Comparison of ENCODE assay signal across 4 cellular contexts in genomic region chr16:29833219-29833618, GRCh38. TPM values are rescaled to one million over a fixed set of nuclear protein-coding genes. Genes with fewer than 3 reads are reported as not detected.
DNase-seq lines count a peak whose midpoint lies in the region; ATAC-seq, FAIRE-seq and TF ChIP-seq lines count a peak whose summit lies in the region.
"Not testable (repeated sequence)": the region's sequence is repeated elsewhere in the genome, so short reads cannot be mapped to it uniquely, and the experiment has no call there.
"Had no signal": no experiment of that assay in that cellular context is flagged by ENCODE, and none has a peak within 500 bp of the region (broad histone marks: within the 10 kb centered on the region; RNA-seq: fewer than 3 reads in every experiment).

No MANE protein-coding gene starts in this region.

- H3K9me3 Mint-ChIP-seq in activated naive CD4-positive, alpha-beta T cell treated with anti-CD3 and anti-CD28 coated beads, Interleukin-2, amount 50 U/mL, for 72 hours, result not testable (repeated sequence)

- H3K4me1 ChIP-seq in K562 (replicated peaks in 1 of 2; ENCODE audit: control insufficient read depth in 2 of 2, insufficient read depth in 2 of 2, low read length in 2 of 2), result not testable (repeated sequence)

- not testable (repeated sequence) for DNase-seq in HEK293T (ENCODE audit: extremely low spot score); activated naive CD4-positive, alpha-beta T cell treated with anti-CD3 and anti-CD28 coated beads, Interleukin-2, amount 50 U/mL, for 72 hours (ENCODE audit: low spot score in 2 of 2); K562 (ENCODE audit: extremely low read depth in 1 of 4, low spot score in 3 of 4)

- not testable (repeated sequence) for TF ChIP-seq RAD21 in K562 (CRISPR knock-in tag; conservative IDR thresholded peaks at IDR 0.05 in 1 of 2, IDR thresholded peaks at IDR 0.05 in 1 of 2)

- H3K36me3 Mint-ChIP-seq in activated naive CD4-positive, alpha-beta T cell treated with anti-CD3 and anti-CD28 coated beads, Interleukin-2, amount 50 U/mL, for 72 hours, result peaks cover 4 to 47% of the 10 kb centered on the region in 2 donors

- TF ChIP-seq POLR2A in K562 (conservative IDR thresholded peaks at IDR 0.05), result not testable (repeated sequence)

- TF ChIP-seq CTCF in K562 (IDR thresholded peaks at IDR 0.05 in 2 of 3, conservative IDR thresholded peaks at IDR 0.05 in 1 of 3; ENCODE audit: insufficient read depth in 2 of 3, low read depth in 1 of 3, low read length in 3 of 3), result not testable (repeated sequence)

- H3K9ac ChIP-seq in K562 (ENCODE audit: insufficient read depth in 1 of 2, low read depth in 2 of 2, low read length in 2 of 2), result not testable (repeated sequence)

- BruUV-seq in K562 (replicated peaks; lab: Mats Ljungman, UMichigan), result not testable (repeated sequence)

- H3K4me2 ChIP-seq in K562 (ENCODE audit: insufficient read depth, low read length), result not testable (repeated sequence)

- H4K20me1 ChIP-seq in K562 (replicated peaks; ENCODE audit: control insufficient read depth, insufficient read depth, low read length), result not testable (repeated sequence)

- peaks cover 2 to 13% of the 10 kb centered on the region in 2 experiments; a peak in 3 of 5 replicates for H3K27me3 ChIP-seq in K562 (ENCODE audit: control insufficient read depth in 2 of 2, insufficient read depth in 2 of 2, low read length in 2 of 2)

- POLR2A ChIA-PET in HEK293T (lab: Yijun Ruan, JAX), result interaction anchor here (1.5 kb wide), 1 partner anchor 17 kb away, joined by 6 read pairs; the partner anchor contains the start of gene PAGR1
- POLR2A ChIA-PET in K562 (lab: Yijun Ruan, JAX), result interaction anchor here (0.7 kb wide), 2 partner anchors 9 to 41 kb away, joined by 3 read pairs; no protein-coding TSS in a partner anchor

- in situ Hi-C loops in K562 (cut with MboI), result not testable (repeated sequence)

- TF ChIP-seq EP300 in K562 (IDR thresholded peaks at IDR 0.05; ENCODE audit: low read length), result not testable (repeated sequence)

- not testable (repeated sequence) for H3K9me1 ChIP-seq in K562 (ENCODE audit: control insufficient read depth, insufficient read depth, low read length)

- not testable (repeated sequence) for H3K79me2 ChIP-seq in K562 (ENCODE audit: control insufficient read depth, insufficient read depth, low read length)

- H3K27ac ChIP-seq in K562 (ENCODE audit: extremely low read depth, low read depth, low read length), result not testable (repeated sequence)

- H3K27ac Mint-ChIP-seq in activated naive CD4-positive, alpha-beta T cell treated with anti-CD3 and anti-CD28 coated beads, Interleukin-2, amount 50 U/mL, for 72 hours, result peak overlapping the region; percentile 34 to 36

- CTCF ChIA-PET in HEK293T (lab: Yijun Ruan, JAX), result interaction anchor here (1.2 to 1.3 kb wide), 2 partner anchors 15 to 17 kb away, joined by 3 to 6 read pairs; partner anchors contain the start of gene PAGR1
- CTCF ChIA-PET in K562 (lab: Yijun Ruan, JAX; ENCODE audit: low intra/inter-chr PET ratio), result not testable (repeated sequence)

- H3K9me3 ChIP-seq in K562 (replicated peaks; ENCODE audit: control insufficient read depth, insufficient read depth, low read depth, low read length), result not testable (repeated sequence)

- 58% methylated on average over 4 of the region's 4 CpGs for WGBS in K562 (ENCODE audit: insufficient coverage, low coverage, missing lambda C conversion rate)

- FAIRE-seq in K562 (lab: Jason Lieb, UNC), result not testable (repeated sequence)

- intact Hi-C loops in K562 (cut with micrococcal nuclease), result not testable (repeated sequence)

- H3K36me3 ChIP-seq in K562 (ENCODE audit: control insufficient read depth, insufficient read depth, low read length), result not testable (repeated sequence)

- not testable (repeated sequence) for H2AFZ ChIP-seq in K562 (ENCODE audit: low read depth, low read length)

- not testable (repeated sequence) for H3K4me3 ChIP-seq in K562

- not testable (repeated sequence) for ATAC-seq in activated naive CD4-positive, alpha-beta T cell treated with anti-CD3 and anti-CD28 coated beads, Interleukin-2, amount 50 U/mL, for 72 hours; K562

RNA-seq across cellular contexts. Expression of gene MVP, which starts 13.0 kb away (rescaled TPM):
- 100 to 1,000 TPM in 1 of 2 donors, 10 to 100 TPM in 1; 77.6 to 168 TPM for total RNA-seq in activated naive CD4-positive, alpha-beta T cell treated with anti-CD3 and anti-CD28 coated beads, Interleukin-2, amount 50 U/mL, for 72 hours
- 2.1 and 2.7 TPM in 2 replicates for total RNA-seq in K562 (2011; cell fraction: chromatin; rRNA removed; ENCODE audit: low replicate concordance)
- total RNA-seq in K562 (2011; cell fraction: nucleolus; rRNA removed), result 0.83 and 2.1 TPM in 2 replicates
- total RNA-seq in K562 (2011; cell fraction: nucleoplasm; rRNA removed), result 1.6 and 6.8 TPM in 2 replicates
- total RNA-seq in K562 (2014; rRNA removed) (0.53 and 1.00 TPM in 2 replicates), K562 (2014; rRNA removed; fragmentation: Illumina TruSeq; extraction: Trizol) (0.41 and 0.65 TPM in 2 replicates), K562 (2015; rRNA removed; fragmentation: Illumina TruSeq; extraction: Trizol) (0.76 and 0.98 TPM in 2 replicates), K562 (2021) (1.4 and 1.9 TPM in 2 replicates)
- polyA plus RNA-seq in K562 (2011; rRNA removed) (0.39 and 1.1 TPM in 2 replicates), K562 (2014; fragmentation: Illumina TruSeq; extraction: Trizol) (0.43 and 0.69 TPM in 2 replicates), K562 (2014; fragmentation: Nextera tagmentation; extraction: Ambion mirVana) (not detected), K562 (2014; rRNA removed) (0.66 and 1.1 TPM in 2 replicates)
- polyA plus RNA-seq in K562 (2011; cell fraction: cytosol; rRNA removed), result 0.21 and 0.86 TPM in 2 replicates
- polyA plus RNA-seq in K562 (2011; cell fraction: nucleus; rRNA removed), result 2.9 and 3.4 TPM in 2 replicates
- 2.1 and 3.5 TPM in 2 replicates for polyA plus RNA-seq in K562 (2012)
- 0.53 and 1.0 TPM in 2 replicates for polyA minus RNA-seq in K562 (2011; rRNA and poly(A)+ RNA removed)
- 2.4 and 2.7 TPM in 2 replicates for polyA minus RNA-seq in K562 (2011; cell fraction: cytosol; rRNA and poly(A)+ RNA removed)
- polyA minus RNA-seq in K562 (2011; cell fraction: nucleus; rRNA and poly(A)+ RNA removed), result 0.94 and 2.2 TPM in 2 replicates

RNA-seq across cellular contexts. Expression of gene PAGR1, which starts 17.3 kb away (rescaled TPM):
- 10 to 100 TPM; 20.2 to 40.0 TPM for total RNA-seq in activated naive CD4-positive, alpha-beta T cell treated with anti-CD3 and anti-CD28 coated beads, Interleukin-2, amount 50 U/mL, for 72 hours
- 8.4 and 14.4 TPM in 2 replicates for total RNA-seq in K562 (2011; cell fraction: chromatin; rRNA removed; ENCODE audit: low replicate concordance)
- 14.2 and 16.0 TPM in 2 replicates for total RNA-seq in K562 (2011; cell fraction: nucleolus; rRNA removed)
- total RNA-seq in K562 (2011; cell fraction: nucleoplasm; rRNA removed), result 11.1 and 12.8 TPM in 2 replicates
- total RNA-seq in K562 (2014; rRNA removed) (58.2 and 68.3 TPM in 2 replicates), K562 (2014; rRNA removed; fragmentation: Illumina TruSeq; extraction: Trizol) (16.5 and 16.8 TPM in 2 replicates), K562 (2015; rRNA removed; fragmentation: Illumina TruSeq; extraction: Trizol) (40.7 and 42.2 TPM in 2 replicates), K562 (2021) (33.3 and 36.0 TPM in 2 replicates)
- polyA plus RNA-seq in K562 (2011; rRNA removed) (15.4 and 16.6 TPM in 2 replicates), K562 (2014; fragmentation: Illumina TruSeq; extraction: Trizol) (15.7 and 26.0 TPM in 2 replicates), K562 (2014; fragmentation: Nextera tagmentation; extraction: Ambion mirVana) (1 to 10 TPM; 1.4 to 4.5 TPM), K562 (2014; rRNA removed) (42.8 and 51.3 TPM in 2 replicates)
- 16.9 and 23.2 TPM in 2 replicates for polyA plus RNA-seq in K562 (2011; cell fraction: cytosol; rRNA removed)
- 11.9 and 16.8 TPM in 2 replicates for polyA plus RNA-seq in K562 (2011; cell fraction: nucleus; rRNA removed)
- 21.5 and 32.5 TPM in 2 replicates for polyA plus RNA-seq in K562 (2012)
- polyA minus RNA-seq in K562 (2011; rRNA and poly(A)+ RNA removed), result 5.3 and 7.0 TPM in 2 replicates
- 7.3 and 12.9 TPM in 2 replicates for polyA minus RNA-seq in K562 (2011; cell fraction: cytosol; rRNA and poly(A)+ RNA removed)
- 10.0 and 13.6 TPM in 2 replicates for polyA minus RNA-seq in K562 (2011; cell fraction: nucleus; rRNA and poly(A)+ RNA removed)

RNA-seq across cellular contexts. Expression of gene PRRT2, which starts 21.2 kb away (rescaled TPM):
- 1 to 10 TPM; 1.4 to 5.9 TPM for total RNA-seq in activated naive CD4-positive, alpha-beta T cell treated with anti-CD3 and anti-CD28 coated beads, Interleukin-2, amount 50 U/mL, for 72 hours
- total RNA-seq in K562 (2011; cell fraction: chromatin; rRNA removed; ENCODE audit: low replicate concordance), result 2.5 and 4.2 TPM in 2 replicates
- total RNA-seq in K562 (2011; cell fraction: nucleolus; rRNA removed), result 1.7 and 2.8 TPM in 2 replicates
- total RNA-seq in K562 (2011; cell fraction: nucleoplasm; rRNA removed), result 2.1 and 6.5 TPM in 2 replicates
- total RNA-seq in K562 (2014; rRNA removed) (0.16 and 0.27 TPM in 2 replicates), K562 (2014; rRNA removed; fragmentation: Illumina TruSeq; extraction: Trizol) (0.11 TPM in 1 of 2 replicates, not detected in the other), K562 (2015; rRNA removed; fragmentation: Illumina TruSeq; extraction: Trizol) (0.25 and 0.38 TPM in 2 replicates), K562 (2021) (0.69 and 1.2 TPM in 2 replicates)
- polyA plus RNA-seq in K562 (2011; rRNA removed) (0.42 and 0.96 TPM in 2 replicates), K562 (2014; fragmentation: Illumina TruSeq; extraction: Trizol) (0.28 and 0.46 TPM in 2 replicates), K562 (2014; fragmentation: Nextera tagmentation; extraction: Ambion mirVana) (not detected), K562 (2014; rRNA removed) (0.81 and 1.0 TPM in 2 replicates)
- polyA plus RNA-seq in K562 (2011; cell fraction: cytosol; rRNA removed), result 0.48 and 0.60 TPM in 2 replicates
- polyA plus RNA-seq in K562 (2011; cell fraction: nucleus; rRNA removed), result 9.4 and 12.9 TPM in 2 replicates
- 0.72 and 1.4 TPM in 2 replicates for polyA plus RNA-seq in K562 (2012)
- 0.25 and 0.30 TPM in 2 replicates for polyA minus RNA-seq in K562 (2011; rRNA and poly(A)+ RNA removed)
- polyA minus RNA-seq in K562 (2011; cell fraction: cytosol; rRNA and poly(A)+ RNA removed), result not detected in 2 replicates
- polyA minus RNA-seq in K562 (2011; cell fraction: nucleus; rRNA and poly(A)+ RNA removed), result 1.3 and 1.6 TPM in 2 replicates
- polyA plus RNA-seq: CD14-positive monocyte had no signal

RNA-seq across cellular contexts. Expression of gene MAZ, which starts 26.9 kb away (rescaled TPM):
- 100 to 1,000 TPM; 285 to 386 TPM for total RNA-seq in activated naive CD4-positive, alpha-beta T cell treated with anti-CD3 and anti-CD28 coated beads, Interleukin-2, amount 50 U/mL, for 72 hours
- total RNA-seq in K562 (2011; cell fraction: chromatin; rRNA removed; ENCODE audit: low replicate concordance), result 95.3 and 227 TPM in 2 replicates
- total RNA-seq in K562 (2011; cell fraction: nucleolus; rRNA removed), result 242 and 255 TPM in 2 replicates
- total RNA-seq in K562 (2011; cell fraction: nucleoplasm; rRNA removed), result 165 and 167 TPM in 2 replicates
- total RNA-seq in K562 (2014; rRNA removed) (414 and 504 TPM in 2 replicates), K562 (2014; rRNA removed; fragmentation: Illumina TruSeq; extraction: Trizol) (196 and 250 TPM in 2 replicates), K562 (2015; rRNA removed; fragmentation: Illumina TruSeq; extraction: Trizol) (378 and 386 TPM in 2 replicates), K562 (2021) (518 and 532 TPM in 2 replicates)
- polyA plus RNA-seq in K562 (2011; rRNA removed) (216 and 275 TPM in 2 replicates), K562 (2014; fragmentation: Illumina TruSeq; extraction: Trizol) (420 and 592 TPM in 2 replicates), K562 (2014; fragmentation: Nextera tagmentation; extraction: Ambion mirVana) (10 to 100 TPM; 45.4 to 59.3 TPM), K562 (2014; rRNA removed) (225 and 259 TPM in 2 replicates)
- polyA plus RNA-seq in K562 (2011; cell fraction: cytosol; rRNA removed), result 302 and 460 TPM in 2 replicates
- polyA plus RNA-seq in K562 (2011; cell fraction: nucleus; rRNA removed), result 274 and 319 TPM in 2 replicates
- polyA plus RNA-seq in K562 (2012), result 576 and 597 TPM in 2 replicates
- polyA minus RNA-seq in K562 (2011; rRNA and poly(A)+ RNA removed), result 238 and 356 TPM in 2 replicates
- 360 and 377 TPM in 2 replicates for polyA minus RNA-seq in K562 (2011; cell fraction: cytosol; rRNA and poly(A)+ RNA removed)
- 72.8 and 95.2 TPM in 2 replicates for polyA minus RNA-seq in K562 (2011; cell fraction: nucleus; rRNA and poly(A)+ RNA removed)

RNA-seq across cellular contexts. Expression of gene CDIPT, which starts 29.8 kb away (rescaled TPM):
- 10 to 100 TPM; 39.4 to 40.6 TPM for total RNA-seq in activated naive CD4-positive, alpha-beta T cell treated with anti-CD3 and anti-CD28 coated beads, Interleukin-2, amount 50 U/mL, for 72 hours
- 14.9 and 44.1 TPM in 2 replicates for total RNA-seq in K562 (2011; cell fraction: chromatin; rRNA removed; ENCODE audit: low replicate concordance)
- 55.1 and 61.0 TPM in 2 replicates for total RNA-seq in K562 (2011; cell fraction: nucleolus; rRNA removed)
- total RNA-seq in K562 (2011; cell fraction: nucleoplasm; rRNA removed), result 40.9 and 42.1 TPM in 2 replicates
- total RNA-seq in K562 (2014; rRNA removed) (32.5 and 42.4 TPM in 2 replicates), K562 (2014; rRNA removed; fragmentation: Illumina TruSeq; extraction: Trizol) (6.3 and 8.4 TPM in 2 replicates), K562 (2015; rRNA removed; fragmentation: Illumina TruSeq; extraction: Trizol) (17.1 and 17.6 TPM in 2 replicates), K562 (2021) (34.3 and 36.7 TPM in 2 replicates)
- polyA plus RNA-seq in K562 (2011; rRNA removed) (23.0 and 31.9 TPM in 2 replicates), K562 (2014; fragmentation: Illumina TruSeq; extraction: Trizol) (24.4 and 38.2 TPM in 2 replicates), K562 (2014; fragmentation: Nextera tagmentation; extraction: Ambion mirVana) (1 to 10 TPM; 1.3 to 2.1 TPM), K562 (2014; rRNA removed) (37.0 and 37.9 TPM in 2 replicates)
- polyA plus RNA-seq in K562 (2011; cell fraction: cytosol; rRNA removed), result 49.9 and 76.4 TPM in 2 replicates
- 39.2 and 47.5 TPM in 2 replicates for polyA plus RNA-seq in K562 (2011; cell fraction: nucleus; rRNA removed)
- 35.6 and 54.1 TPM in 2 replicates for polyA plus RNA-seq in K562 (2012)
- 13.3 and 16.1 TPM in 2 replicates for polyA minus RNA-seq in K562 (2011; rRNA and poly(A)+ RNA removed)
- polyA minus RNA-seq in K562 (2011; cell fraction: cytosol; rRNA and poly(A)+ RNA removed), result 29.5 and 30.0 TPM in 2 replicates
- 12.5 and 12.9 TPM in 2 replicates for polyA minus RNA-seq in K562 (2011; cell fraction: nucleus; rRNA and poly(A)+ RNA removed)

Comparison
In these comparisons a context has a peak if more than half of its experiments do, and no peak if none do; other contexts are left out.
1. RNA of gene MVP, which starts 13.0 kb away (total RNA-seq): 77.6 to 168 TPM in activated naive CD4-positive, alpha-beta T cell treated with anti-CD3 and anti-CD28 coated beads, Interleukin-2, amount 50 U/mL, for 72 hours; 0.41 to 6.8 TPM in K562; every median in the first group is over 10 times any median in the second.